27 cellular contexts compared by ENCODE assay signal in genomic region chr7:126783613-126784012, GRCh38.
"Had no signal": no experiment of that assay in that cellular context is flagged by ENCODE, and none has a peak within 500 bp of the region (broad histone marks: within the 10 kb centered on the region; RNA-seq: fewer than 3 reads in every experiment).

No MANE protein-coding gene starts in this region.

- DNase-seq: activated B cell treated with CpG ODN at 0.5 μM for 24 hours; activated CD4-positive, alpha-beta memory T cell treated with anti-CD3 and anti-CD28 coated beads for 36 hours; activated CD4-positive, alpha-beta T cell treated with anti-CD3 and anti-CD28 coated beads for 4 hours; activated CD4-positive, alpha-beta T cell treated with anti-CD3 and anti-CD28 coated beads, Interleukin-2, amount 10 ng/mL, durations not matched to agents 24 days and 14 days; activated CD4-positive, alpha-beta T cell treated with anti-CD3 and anti-CD28 coated beads, Interleukin-2, amount 50 U/mL, for 1 hour; activated CD4-positive, alpha-beta T cell treated with anti-CD3 and anti-CD28 coated beads, Interleukin-2, amount 50 U/mL, for 4 hours; activated CD4-positive, CD25-positive, alpha-beta regulatory T cell treated with anti-CD3 and anti-CD28 coated beads, Interleukin-2, amount 50 U/mL, for 72 hours; activated CD8-positive, alpha-beta memory T cell treated with anti-CD3 and anti-CD28 coated beads, Interleukin-2, amount 50 U/mL, for 4 hours; activated CD8-positive, alpha-beta T cell treated with anti-CD3 and anti-CD28 coated beads for 36 hours; activated effector memory CD4-positive, alpha-beta T cell treated with anti-CD3 and anti-CD28 coated beads, Interleukin-2, amount 50 U/mL, for 16 hours; activated gamma-delta T cell treated with Interleukin-2 at 50 U/mL for 16 hours; activated naive CD4-positive, alpha-beta T cell; activated naive CD4-positive, alpha-beta T cell treated with anti-CD3 and anti-CD28 coated beads for 36 hours; activated naive CD4-positive, alpha-beta T cell treated with anti-CD3 and anti-CD28 coated beads, Interleukin-2, amount 50 U/mL, for 16 hours; activated naive CD8-positive, alpha-beta T cell treated with anti-CD3 and anti-CD28 coated beads for 36 hours; activated T-cell treated with anti-CD3 and anti-CD28 coated beads for 4 hours; activated T-cell treated with anti-CD3 and anti-CD28 coated beads, Interleukin-2, amount 50 U/mL, for 1 hour; activated T-cell treated with anti-CD3 and anti-CD28 coated beads, Interleukin-2, amount 50 U/mL, for 4 hours; activated T-cell treated with anti-CD3 and anti-CD28 coated beads, Interleukin-2, amount 50 U/mL, for 72 hours; adrenal gland; amniotic stem cell; aorta; body of pancreas; brain microvascular endothelial cell; central memory CD4-positive, alpha-beta T cell; T-helper 2 cell; T-helper 9 cell had no signal
